1 cellular context compared by ENCODE assay signal in the genomic region with DNA sequence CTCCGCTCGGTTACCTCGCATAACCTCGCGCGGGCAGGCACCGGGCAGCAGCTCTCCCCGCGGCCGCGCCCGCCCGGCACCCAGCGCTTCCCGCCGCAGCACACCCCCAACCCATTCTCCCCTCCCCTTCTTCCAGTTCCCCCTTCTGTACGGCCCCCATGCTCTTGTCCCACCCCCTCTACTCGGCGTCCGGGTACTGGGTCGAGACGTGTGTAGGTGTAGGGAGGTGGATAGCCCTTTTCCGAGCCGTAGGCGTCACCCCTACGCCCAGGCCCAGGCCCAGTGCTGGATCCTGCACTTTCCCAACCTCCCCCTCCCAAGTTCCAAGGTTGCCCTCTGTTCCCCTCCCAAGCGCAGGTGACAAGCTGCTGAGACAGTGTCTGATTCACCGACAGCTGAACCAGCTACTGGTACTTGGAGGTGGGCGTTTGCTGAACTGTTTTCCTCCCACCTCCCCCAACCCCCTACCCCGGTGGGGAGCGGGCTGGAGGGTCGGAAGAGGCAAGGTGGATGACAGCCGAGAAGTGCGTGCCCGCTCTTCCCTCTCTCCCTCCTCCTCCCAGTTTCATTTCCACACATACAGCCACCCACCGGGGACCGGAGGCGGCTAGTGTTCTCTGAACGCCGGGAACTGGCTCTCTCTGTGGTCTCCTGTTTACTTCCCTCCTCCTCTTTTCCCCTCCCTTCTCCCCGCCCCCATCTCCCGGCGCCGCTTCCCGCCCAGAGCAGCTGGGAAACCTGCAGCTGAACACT.
A peak's percentile ranks its signal among the peaks of the same experiment; 100 is the strongest.
TF ChIP-seq lines count a peak whose summit lies in the region.

No MANE protein-coding gene starts in this region.

TF ChIP-seq in HepG2, 621 proteins besides CTCF, POLR2A, EP300 and RAD21 (continued from another document and continues in another):
- TF ChIP-seq ZNF691 (CRISPR knock-in tag; IDR thresholded peaks at IDR 0.05; ENCODE audit: borderline replicate concordance, low read depth) (0 out of 2 replicates have a peak, but pooled peaks have one; percentile 10), CEBPG (CRISPR knock-in tag; IDR thresholded peaks at IDR 0.05) (0 out of 2 replicates have a peak, but pooled peaks have one; percentile 3), ELF3 (CRISPR knock-in tag; IDR thresholded peaks at IDR 0.05) (peak; percentile 73), TCF7L2 (IDR thresholded peaks at IDR 0.05; ENCODE audit: low read depth, low read length) (no peak), ZNF101 (CRISPR knock-in tag; IDR thresholded peaks at IDR 0.05; ENCODE audit: borderline replicate concordance, low read depth) (no peak), YEATS4 (CRISPR knock-in tag; IDR thresholded peaks at IDR 0.05; ENCODE audit: borderline replicate concordance) (no peak; the same call in 1 of the 2 replicates), PITX1 (CRISPR knock-in tag; IDR thresholded peaks at IDR 0.05) (peak; percentile 31; the same call in 1 of the 2 replicates), TEAD3 (CRISPR knock-in tag; optimal IDR thresholded peaks at IDR 0.05; ENCODE audit: borderline replicate concordance) (peak; percentile 24), MYPOP (CRISPR knock-in tag; IDR thresholded peaks at IDR 0.05) (peak; percentile 40; the same call in 1 of the 2 replicates), MAFK (conservative IDR thresholded peaks at IDR 0.05 in 1 of 2, IDR thresholded peaks at IDR 0.05 in 1 of 2; ENCODE audit: low read length in 2 of 2) (no peak), FOXA3 (CRISPR knock-in tag; IDR thresholded peaks at IDR 0.05) (peak; percentile 78), HMGXB4 (CRISPR knock-in tag; IDR thresholded peaks at IDR 0.05; ENCODE audit: borderline replicate concordance in 1 of 2, low read depth in 1 of 2) (peak in 1 of 2 experiments; percentile 21; a peak in 1 of 4 replicates), MEF2D (CRISPR knock-in tag; IDR thresholded peaks at IDR 0.05) (peak; percentile 56; the same call in 1 of the 2 replicates), ZNF350 (CRISPR knock-in tag; IDR thresholded peaks at IDR 0.05; ENCODE audit: borderline replicate concordance, low read depth) (peak; percentile 27; the same call in 1 of the 2 replicates), ZNF12 (CRISPR knock-in tag; IDR thresholded peaks at IDR 0.05) (0 out of 2 replicates have a peak, but pooled peaks have one; percentile 12), MTF1 (CRISPR knock-in tag; IDR thresholded peaks at IDR 0.05) (no peak), TBL1XR1 (IDR thresholded peaks at IDR 0.05; ENCODE audit: borderline replicate concordance, low read length, partially characterized antibody) (peak; percentile 11), MAX (IDR thresholded peaks at IDR 0.05) (peak; percentile 43; the same call in 1 of the 2 replicates), HOXD1 (CRISPR knock-in tag; IDR thresholded peaks at IDR 0.05) (peak; percentile 50; the same call in 1 of the 2 replicates), HNRNPK (IDR thresholded peaks at IDR 0.05; ENCODE audit: low read depth, low read length, poor library complexity, severe bottlenecking) (peak; percentile 99), ZHX1 (CRISPR knock-in tag; IDR thresholded peaks at IDR 0.05; ENCODE audit: low read depth) (0 out of 2 replicates have a peak, but pooled peaks have one; percentile 9), ZNF432 (CRISPR knock-in tag; IDR thresholded peaks at IDR 0.05; ENCODE audit: borderline replicate concordance) (no peak), TARDBP (CRISPR knock-in tag; IDR thresholded peaks at IDR 0.05) (peak; percentile 70; the same call in 1 of the 2 replicates), NCOA2 (CRISPR knock-in tag; IDR thresholded peaks at IDR 0.05) (peak; percentile 64; the same call in 1 of the 2 replicates), FOXK1 (CRISPR knock-in tag; IDR thresholded peaks at IDR 0.05; ENCODE audit: borderline replicate concordance, low read depth) (peak; percentile 65; the same call in 1 of the 2 replicates), IRF2 (CRISPR knock-in tag; IDR thresholded peaks at IDR 0.05) (no peak; the same call in 1 of the 2 replicates), ZNF746 (CRISPR knock-in tag; IDR thresholded peaks at IDR 0.05) (peak; percentile 76; the same call in 1 of the 2 replicates), ZFY (CRISPR knock-in tag; IDR thresholded peaks at IDR 0.05) (peak; percentile 55), SP5 (CRISPR knock-in tag; IDR thresholded peaks at IDR 0.05; ENCODE audit: borderline replicate concordance, low read depth) (peak; percentile 85), ZSCAN25 (CRISPR knock-in tag; IDR thresholded peaks at IDR 0.05) (peak; percentile 69), ASH2L (IDR thresholded peaks at IDR 0.05; ENCODE audit: insufficient read length, low read depth, low read length) (peak; percentile 12)
- TF ChIP-seq, protein P1, sequence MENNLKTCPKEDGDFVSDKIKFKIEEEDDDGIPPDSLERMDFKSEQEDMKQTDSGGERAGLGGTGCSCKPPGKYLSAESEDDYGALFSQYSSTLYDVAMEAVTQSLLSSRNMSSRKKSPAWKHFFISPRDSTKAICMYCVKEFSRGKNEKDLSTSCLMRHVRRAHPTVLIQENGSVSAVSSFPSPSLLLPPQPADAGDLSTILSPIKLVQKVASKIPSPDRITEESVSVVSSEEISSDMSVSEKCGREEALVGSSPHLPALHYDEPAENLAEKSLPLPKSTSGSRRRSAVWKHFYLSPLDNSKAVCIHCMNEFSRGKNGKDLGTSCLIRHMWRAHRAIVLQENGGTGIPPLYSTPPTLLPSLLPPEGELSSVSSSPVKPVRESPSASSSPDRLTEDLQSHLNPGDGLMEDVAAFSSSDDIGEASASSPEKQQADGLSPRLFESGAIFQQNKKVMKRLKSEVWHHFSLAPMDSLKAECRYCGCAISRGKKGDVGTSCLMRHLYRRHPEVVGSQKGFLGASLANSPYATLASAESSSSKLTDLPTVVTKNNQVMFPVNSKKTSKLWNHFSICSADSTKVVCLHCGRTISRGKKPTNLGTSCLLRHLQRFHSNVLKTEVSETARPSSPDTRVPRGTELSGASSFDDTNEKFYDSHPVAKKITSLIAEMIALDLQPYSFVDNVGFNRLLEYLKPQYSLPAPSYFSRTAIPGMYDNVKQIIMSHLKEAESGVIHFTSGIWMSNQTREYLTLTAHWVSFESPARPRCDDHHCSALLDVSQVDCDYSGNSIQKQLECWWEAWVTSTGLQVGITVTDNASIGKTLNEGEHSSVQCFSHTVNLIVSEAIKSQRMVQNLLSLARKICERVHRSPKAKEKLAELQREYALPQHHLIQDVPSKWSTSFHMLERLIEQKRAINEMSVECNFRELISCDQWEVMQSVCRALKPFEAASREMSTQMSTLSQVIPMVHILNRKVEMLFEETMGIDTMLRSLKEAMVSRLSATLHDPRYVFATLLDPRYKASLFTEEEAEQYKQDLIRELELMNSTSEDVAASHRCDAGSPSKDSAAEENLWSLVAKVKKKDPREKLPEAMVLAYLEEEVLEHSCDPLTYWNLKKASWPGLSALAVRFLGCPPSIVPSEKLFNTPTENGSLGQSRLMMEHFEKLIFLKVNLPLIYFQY (CRISPR knock-in tag; IDR thresholded peaks at IDR 0.05; ENCODE audit: borderline replicate concordance): 0 out of 2 replicates have a peak, but pooled peaks have one; percentile 49
- TF ChIP-seq, protein P2, sequence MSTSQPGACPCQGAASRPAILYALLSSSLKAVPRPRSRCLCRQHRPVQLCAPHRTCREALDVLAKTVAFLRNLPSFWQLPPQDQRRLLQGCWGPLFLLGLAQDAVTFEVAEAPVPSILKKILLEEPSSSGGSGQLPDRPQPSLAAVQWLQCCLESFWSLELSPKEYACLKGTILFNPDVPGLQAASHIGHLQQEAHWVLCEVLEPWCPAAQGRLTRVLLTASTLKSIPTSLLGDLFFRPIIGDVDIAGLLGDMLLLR (CRISPR knock-in tag; IDR thresholded peaks at IDR 0.05): 0 out of 2 replicates have a peak, but pooled peaks have one; percentile 34
- TF ChIP-seq, protein P3, sequence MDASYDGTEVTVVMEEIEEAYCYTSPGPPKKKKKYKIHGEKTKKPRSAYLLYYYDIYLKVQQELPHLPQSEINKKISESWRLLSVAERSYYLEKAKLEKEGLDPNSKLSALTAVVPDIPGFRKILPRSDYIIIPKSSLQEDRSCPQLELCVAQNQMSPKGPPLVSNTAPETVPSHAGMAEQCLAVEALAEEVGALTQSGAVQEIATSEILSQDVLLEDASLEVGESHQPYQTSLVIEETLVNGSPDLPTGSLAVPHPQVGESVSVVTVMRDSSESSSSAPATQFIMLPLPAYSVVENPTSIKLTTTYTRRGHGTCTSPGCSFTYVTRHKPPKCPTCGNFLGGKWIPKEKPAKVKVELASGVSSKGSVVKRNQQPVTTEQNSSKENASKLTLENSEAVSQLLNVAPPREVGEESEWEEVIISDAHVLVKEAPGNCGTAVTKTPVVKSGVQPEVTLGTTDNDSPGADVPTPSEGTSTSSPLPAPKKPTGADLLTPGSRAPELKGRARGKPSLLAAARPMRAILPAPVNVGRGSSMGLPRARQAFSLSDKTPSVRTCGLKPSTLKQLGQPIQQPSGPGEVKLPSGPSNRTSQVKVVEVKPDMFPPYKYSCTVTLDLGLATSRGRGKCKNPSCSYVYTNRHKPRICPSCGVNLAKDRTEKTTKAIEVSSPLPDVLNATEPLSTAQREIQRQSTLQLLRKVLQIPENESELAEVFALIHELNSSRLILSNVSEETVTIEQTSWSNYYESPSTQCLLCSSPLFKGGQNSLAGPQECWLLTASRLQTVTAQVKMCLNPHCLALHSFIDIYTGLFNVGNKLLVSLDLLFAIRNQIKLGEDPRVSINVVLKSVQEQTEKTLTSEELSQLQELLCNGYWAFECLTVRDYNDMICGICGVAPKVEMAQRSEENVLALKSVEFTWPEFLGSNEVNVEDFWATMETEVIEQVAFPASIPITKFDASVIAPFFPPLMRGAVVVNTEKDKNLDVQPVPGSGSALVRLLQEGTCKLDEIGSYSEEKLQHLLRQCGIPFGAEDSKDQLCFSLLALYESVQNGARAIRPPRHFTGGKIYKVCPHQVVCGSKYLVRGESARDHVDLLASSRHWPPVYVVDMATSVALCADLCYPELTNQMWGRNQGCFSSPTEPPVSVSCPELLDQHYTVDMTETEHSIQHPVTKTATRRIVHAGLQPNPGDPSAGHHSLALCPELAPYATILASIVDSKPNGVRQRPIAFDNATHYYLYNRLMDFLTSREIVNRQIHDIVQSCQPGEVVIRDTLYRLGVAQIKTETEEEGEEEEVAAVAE (CRISPR knock-in tag; IDR thresholded peaks at IDR 0.05; ENCODE audit: borderline replicate concordance): peak; percentile 55; the same call in 1 of the 2 replicates
- TF ChIP-seq, protein P4, sequence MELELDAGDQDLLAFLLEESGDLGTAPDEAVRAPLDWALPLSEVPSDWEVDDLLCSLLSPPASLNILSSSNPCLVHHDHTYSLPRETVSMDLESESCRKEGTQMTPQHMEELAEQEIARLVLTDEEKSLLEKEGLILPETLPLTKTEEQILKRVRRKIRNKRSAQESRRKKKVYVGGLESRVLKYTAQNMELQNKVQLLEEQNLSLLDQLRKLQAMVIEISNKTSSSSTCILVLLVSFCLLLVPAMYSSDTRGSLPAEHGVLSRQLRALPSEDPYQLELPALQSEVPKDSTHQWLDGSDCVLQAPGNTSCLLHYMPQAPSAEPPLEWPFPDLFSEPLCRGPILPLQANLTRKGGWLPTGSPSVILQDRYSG (CRISPR knock-in tag; IDR thresholded peaks at IDR 0.05): no peak
